In the genomic region with DNA sequence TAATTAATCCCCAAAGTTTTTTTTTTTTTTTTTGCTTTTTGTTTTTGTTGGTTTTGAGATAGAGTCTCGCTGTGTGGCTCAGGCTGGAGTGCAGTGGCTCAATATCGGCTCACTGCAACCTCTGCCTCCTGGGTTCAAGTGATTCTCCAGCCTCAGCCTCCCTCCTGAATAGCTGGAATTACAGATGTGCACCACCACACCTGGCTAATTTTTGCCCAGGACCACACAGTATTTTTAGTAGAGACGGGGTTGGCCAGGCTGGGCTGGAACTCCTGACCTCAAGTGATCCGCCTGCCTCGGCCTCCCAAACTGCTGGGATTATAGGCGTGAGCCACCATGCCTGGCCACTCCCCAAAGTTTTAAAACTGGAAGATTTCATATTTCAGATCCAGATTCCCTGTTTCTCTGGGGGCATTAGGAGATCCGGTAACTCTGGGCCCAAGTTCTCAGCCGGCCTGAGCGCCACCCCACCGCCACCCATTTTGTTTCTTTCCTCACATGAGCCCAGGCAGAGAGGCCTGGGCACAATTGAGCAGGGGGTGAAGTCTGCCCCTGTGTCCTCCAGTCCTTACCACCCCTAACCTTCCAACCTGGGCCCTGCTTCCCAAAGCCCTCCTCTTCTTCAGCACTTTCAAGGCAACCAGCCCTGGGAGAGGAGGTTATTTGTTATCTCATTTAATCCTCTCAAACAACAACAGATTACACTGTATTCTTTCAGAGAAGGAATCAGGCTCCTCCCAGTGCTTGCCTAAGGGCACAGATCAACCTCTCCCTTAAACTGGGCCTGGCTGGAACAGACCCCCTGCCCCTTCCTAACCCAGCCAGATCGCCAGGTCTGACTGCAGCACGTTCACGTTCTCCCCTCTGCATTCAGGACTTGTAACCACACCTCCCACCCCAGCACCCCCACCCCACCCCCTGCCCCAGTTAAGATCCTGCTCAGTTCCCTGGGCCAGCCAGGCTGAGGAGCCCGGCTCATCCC, we compare ENCODE assay signal across 1 cellular context.
TF ChIP-seq lines count a peak whose summit lies in the region.

No MANE protein-coding gene starts in this region.

TF ChIP-seq in endothelial cell of umbilical vein, 7 proteins besides CTCF, POLR2A, EP300 and RAD21:
- no peak for TF ChIP-seq JUN (IDR thresholded peaks at IDR 0.05; ENCODE audit: borderline replicate concordance, insufficient read depth, insufficient read length, low read depth)
- TF ChIP-seq FOS (IDR thresholded peaks at IDR 0.05; ENCODE audit: borderline replicate concordance, insufficient read depth, low read length), result no peak
